Comparison of ENCODE assay signal across 13 cellular contexts in genomic region chr14:22281322-22281977, GRCh38.
DNase-seq lines count a peak whose midpoint lies in the region; ATAC-seq and TF ChIP-seq lines count a peak whose summit lies in the region.
"Had no signal": no experiment of that assay in that cellular context is flagged by ENCODE, and none has a peak within 500 bp of the region (broad histone marks: within the 10 kb centered on the region; RNA-seq: fewer than 3 reads in every experiment).

No MANE protein-coding gene starts in this region.

- TF ChIP-seq POLR2A in vagina (IDR thresholded peaks at IDR 0.05) (no peak), sigmoid colon (IDR thresholded peaks at IDR 0.05) (no peak)

- H3K4me3 ChIP-seq in thymus (ENCODE audit: low read length) = peak overlapping the region; percentile 18
- no peak overlapping the region for H3K4me3 ChIP-seq in vagina
- no peak overlapping the region for H3K4me3 ChIP-seq in MG63
- no peak overlapping the region for H3K4me3 ChIP-seq in sigmoid colon
- H3K4me3 ChIP-seq: ascending aorta, upper lobe of left lung had no signal

- H3K9me3 ChIP-seq in thymus (ENCODE audit: control insufficient read depth) = no peaks in the 10 kb centered on the region
- no peaks in the 10 kb centered on the region for H3K9me3 ChIP-seq in vagina
- H3K9me3 ChIP-seq in MG63 = no peaks in the 10 kb centered on the region
- no peaks in the 10 kb centered on the region for H3K9me3 ChIP-seq in sigmoid colon
- H3K9me3 ChIP-seq: ascending aorta, upper lobe of left lung had no signal

- peak overlapping the region; percentile 85 for H3K27ac Mint-ChIP-seq in activated naive CD4-positive, alpha-beta T cell treated with anti-CD3 and anti-CD28 coated beads for 36 hours
- H3K27ac Mint-ChIP-seq in activated naive CD8-positive, alpha-beta T cell treated with anti-CD3 and anti-CD28 coated beads, Interleukin-2, amount 10 ng/mL, durations not matched to agents 7 days and 5 days = peak overlapping the region; percentile 86

- POLR2A ChIA-PET in activated naive CD8-positive, alpha-beta T cell treated with anti-CD3 and anti-CD28 coated beads, Interleukin-2, amount 10 ng/mL, durations not matched to agents 7 days and 5 days (lab: Charles Lee) = interaction anchor here (1.0 to 1.4 kb wide), 2 partner anchors 211 to 251 kb away, joined by 3 read pairs; no protein-coding TSS in a partner anchor

- TF ChIP-seq EP300 in sigmoid colon (IDR thresholded peaks at IDR 0.05) = no peak

- peak overlapping the region; percentile 58 for H3K27ac ChIP-seq in thymus (ENCODE audit: low read depth)
- H3K27ac ChIP-seq in vagina = no peak overlapping the region
- peak overlapping the region in 1 of 4 donors; percentile 26 for H3K27ac ChIP-seq in sigmoid colon
- H3K27ac ChIP-seq: ascending aorta, upper lobe of left lung had no signal

- peaks cover 2% of the 10 kb centered on the region for H3K4me1 Mint-ChIP-seq in activated naive CD4-positive, alpha-beta T cell treated with anti-CD3 and anti-CD28 coated beads for 36 hours (ENCODE audit: low read depth)
- no peaks in the 10 kb centered on the region for H3K4me1 Mint-ChIP-seq in activated naive CD8-positive, alpha-beta T cell treated with anti-CD3 and anti-CD28 coated beads, Interleukin-2, amount 10 ng/mL, durations not matched to agents 7 days and 5 days

- 42% methylated on average over 8 of the region's 8 CpGs for WGBS in thymus
- WGBS in sigmoid colon, 2 donors = 46 to 61% methylated on average over 8 of the region's 8 CpGs

- no peaks in the 10 kb centered on the region for H3K36me3 Mint-ChIP-seq in activated naive CD4-positive, alpha-beta T cell treated with anti-CD3 and anti-CD28 coated beads for 36 hours (ENCODE audit: low read depth)
- H3K36me3 Mint-ChIP-seq in activated naive CD8-positive, alpha-beta T cell treated with anti-CD3 and anti-CD28 coated beads, Interleukin-2, amount 10 ng/mL, durations not matched to agents 7 days and 5 days = no peaks in the 10 kb centered on the region

- CTCF ChIA-PET in activated naive CD4-positive, alpha-beta T cell treated with anti-CD3 and anti-CD28 coated beads for 36 hours (lab: Charles Lee) = no interaction called here

- H3K27me3 ChIP-seq in thymus (ENCODE audit: control insufficient read depth, insufficient read depth) (no peaks in the 10 kb centered on the region), vagina (no peaks in the 10 kb centered on the region), MG63 (no peaks in the 10 kb centered on the region), sigmoid colon (no peaks in the 10 kb centered on the region)
- H3K27me3 ChIP-seq: ascending aorta, upper lobe of left lung had no signal

- ATAC-seq in activated naive CD8-positive, alpha-beta T cell treated with anti-CD3 and anti-CD28 coated beads, Interleukin-2, amount 10 ng/mL, durations not matched to agents 7 days and 5 days (ENCODE audit: low read depth) = no peak

- no peak for DNase-seq in activated naive CD4-positive, alpha-beta T cell treated with anti-CD3 and anti-CD28 coated beads for 36 hours
- no peak for DNase-seq in activated naive CD4-positive, alpha-beta T cell treated with Interleukin-2 at 50 U/mL for 16 hours
- DNase-seq in NOMO-1 treated with DMSO at 0.1 percent for 48 hours (lab: John Stamatoyannopoulos, UW; ENCODE audit: unreplicated experiment) (peak; percentile 62), vagina (ENCODE audit: extremely low spot score in 2 of 2) (no peak), MG63 (no peak), sigmoid colon (no peak)
- DNase-seq in activated naive CD8-positive, alpha-beta T cell treated with anti-CD3 and anti-CD28 coated beads, Interleukin-2, amount 10 ng/mL, durations not matched to agents 7 days and 5 days = no peak
- DNase-seq: NCI-H748 treated with DMSO at 0.1 percent for 48 hours; nucleus accumbens; stimulated activated CD4-positive, alpha-beta T cell treated with anti-CD3 and anti-CD28 coated beads, Interleukin-4, amount 100 ng/mL, for 24 hours; upper lobe of left lung had no signal

- H3K9me3 Mint-ChIP-seq in activated naive CD4-positive, alpha-beta T cell treated with anti-CD3 and anti-CD28 coated beads for 36 hours = no peaks in the 10 kb centered on the region
- H3K9me3 Mint-ChIP-seq in activated naive CD8-positive, alpha-beta T cell treated with anti-CD3 and anti-CD28 coated beads, Interleukin-2, amount 10 ng/mL, durations not matched to agents 7 days and 5 days = no peaks in the 10 kb centered on the region

- H3K4me1 ChIP-seq in thymus (ENCODE audit: control insufficient read depth, insufficient read depth, low read length) (peaks cover 4% of the 10 kb centered on the region), vagina (no peaks in the 10 kb centered on the region), sigmoid colon (no peaks in the 10 kb centered on the region)
- H3K4me1 ChIP-seq: ascending aorta had no signal

- H3K36me3 ChIP-seq in thymus (ENCODE audit: control insufficient read depth, insufficient read depth) = no peaks in the 10 kb centered on the region
- no peaks in the 10 kb centered on the region for H3K36me3 ChIP-seq in vagina
- H3K36me3 ChIP-seq in MG63 = no peaks in the 10 kb centered on the region
- no peaks in the 10 kb centered on the region for H3K36me3 ChIP-seq in sigmoid colon
- H3K36me3 ChIP-seq: ascending aorta, upper lobe of left lung had no signal

- H3K27me3 Mint-ChIP-seq in activated naive CD4-positive, alpha-beta T cell treated with anti-CD3 and anti-CD28 coated beads for 36 hours (ENCODE audit: low read depth) = no peaks in the 10 kb centered on the region
- no peaks in the 10 kb centered on the region for H3K27me3 Mint-ChIP-seq in activated naive CD8-positive, alpha-beta T cell treated with anti-CD3 and anti-CD28 coated beads, Interleukin-2, amount 10 ng/mL, durations not matched to agents 7 days and 5 days

- peak overlapping the region; percentile 72 for H3K4me3 Mint-ChIP-seq in activated naive CD4-positive, alpha-beta T cell treated with anti-CD3 and anti-CD28 coated beads for 36 hours
- H3K4me3 Mint-ChIP-seq in activated naive CD8-positive, alpha-beta T cell treated with anti-CD3 and anti-CD28 coated beads, Interleukin-2, amount 10 ng/mL, durations not matched to agents 7 days and 5 days = peak overlapping the region; percentile 74

- intact Hi-C loops in activated naive CD4-positive, alpha-beta T cell treated with anti-CD3 and anti-CD28 coated beads for 36 hours (cut with micrococcal nuclease) = loop anchor here (5.0 kb wide), 1 partner anchor 54 kb away; no protein-coding TSS in a partner anchor
- intact Hi-C loops in vagina (cut with DNase I) (no loop called here), sigmoid colon (cut with DNase I) (no loop called here)

- TF ChIP-seq CTCF in vagina (IDR thresholded peaks at IDR 0.05) = no peak
- TF ChIP-seq CTCF in sigmoid colon (IDR thresholded peaks at IDR 0.05) = no peak
